ENCODE assay signal across 1 cellular context in the genomic region with DNA sequence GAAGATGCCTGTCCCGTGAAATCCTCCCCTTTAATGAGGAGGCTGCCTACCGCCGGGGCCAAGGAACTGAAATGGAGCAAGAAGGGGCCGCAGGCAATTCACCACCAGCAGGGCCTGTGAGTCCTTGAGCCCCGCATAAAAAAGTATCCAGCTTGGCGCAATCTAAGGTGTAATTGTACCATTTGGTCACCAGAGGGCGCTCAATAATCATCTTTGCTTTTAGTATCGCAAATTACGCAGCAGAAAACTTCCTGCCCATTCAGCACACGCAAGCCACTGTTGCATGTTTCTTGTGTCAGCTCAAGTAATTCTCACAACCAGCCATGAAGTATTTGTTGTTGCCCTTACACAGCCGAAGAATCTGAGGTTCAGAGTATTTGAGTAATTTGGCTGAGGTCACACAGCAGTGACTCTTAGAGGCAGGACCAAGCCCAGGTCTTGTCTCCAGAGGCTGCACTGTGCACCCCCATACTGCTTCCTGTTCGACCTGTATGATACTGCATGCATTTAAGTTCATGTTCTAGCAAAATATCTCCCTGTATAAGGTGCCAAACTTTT.
TF ChIP-seq lines count a peak whose summit lies in the region.

No MANE protein-coding gene starts in this region.

TF ChIP-seq in K562, 482 proteins besides CTCF, POLR2A, EP300 and RAD21 (continued from another document):
- TF ChIP-seq, protein P1, sequence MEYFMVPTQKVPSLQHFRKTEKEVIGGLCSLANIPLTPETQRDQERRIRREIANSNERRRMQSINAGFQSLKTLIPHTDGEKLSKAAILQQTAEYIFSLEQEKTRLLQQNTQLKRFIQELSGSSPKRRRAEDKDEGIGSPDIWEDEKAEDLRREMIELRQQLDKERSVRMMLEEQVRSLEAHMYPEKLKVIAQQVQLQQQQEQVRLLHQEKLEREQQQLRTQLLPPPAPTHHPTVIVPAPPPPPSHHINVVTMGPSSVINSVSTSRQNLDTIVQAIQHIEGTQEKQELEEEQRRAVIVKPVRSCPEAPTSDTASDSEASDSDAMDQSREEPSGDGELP (CRISPR knock-in tag; IDR thresholded peaks at IDR 0.05; ENCODE audit: borderline replicate concordance), result no peak; the same call in 1 of the 2 replicates
- TF ChIP-seq, protein P2, sequence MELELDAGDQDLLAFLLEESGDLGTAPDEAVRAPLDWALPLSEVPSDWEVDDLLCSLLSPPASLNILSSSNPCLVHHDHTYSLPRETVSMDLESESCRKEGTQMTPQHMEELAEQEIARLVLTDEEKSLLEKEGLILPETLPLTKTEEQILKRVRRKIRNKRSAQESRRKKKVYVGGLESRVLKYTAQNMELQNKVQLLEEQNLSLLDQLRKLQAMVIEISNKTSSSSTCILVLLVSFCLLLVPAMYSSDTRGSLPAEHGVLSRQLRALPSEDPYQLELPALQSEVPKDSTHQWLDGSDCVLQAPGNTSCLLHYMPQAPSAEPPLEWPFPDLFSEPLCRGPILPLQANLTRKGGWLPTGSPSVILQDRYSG (tag; conservative IDR thresholded peaks at IDR 0.05; ENCODE audit: low read depth), result 0 out of 2 replicates have a peak, but pooled peaks have one; percentile 32
- peak; percentile 31; the same call in 1 of the 2 replicates for TF ChIP-seq RB1 (IDR thresholded peaks at IDR 0.05; ENCODE audit: low read depth)
- TF ChIP-seq, protein P3, sequence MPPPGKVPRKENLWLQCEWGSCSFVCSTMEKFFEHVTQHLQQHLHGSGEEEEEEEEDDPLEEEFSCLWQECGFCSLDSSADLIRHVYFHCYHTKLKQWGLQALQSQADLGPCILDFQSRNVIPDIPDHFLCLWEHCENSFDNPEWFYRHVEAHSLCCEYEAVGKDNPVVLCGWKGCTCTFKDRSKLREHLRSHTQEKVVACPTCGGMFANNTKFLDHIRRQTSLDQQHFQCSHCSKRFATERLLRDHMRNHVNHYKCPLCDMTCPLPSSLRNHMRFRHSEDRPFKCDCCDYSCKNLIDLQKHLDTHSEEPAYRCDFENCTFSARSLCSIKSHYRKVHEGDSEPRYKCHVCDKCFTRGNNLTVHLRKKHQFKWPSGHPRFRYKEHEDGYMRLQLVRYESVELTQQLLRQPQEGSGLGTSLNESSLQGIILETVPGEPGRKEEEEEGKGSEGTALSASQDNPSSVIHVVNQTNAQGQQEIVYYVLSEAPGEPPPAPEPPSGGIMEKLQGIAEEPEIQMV (tag; conservative IDR thresholded peaks at IDR 0.05; ENCODE audit: low read depth), result no peak
- no peak for TF ChIP-seq ZNF444 (CRISPR knock-in tag; IDR thresholded peaks at IDR 0.05)
- no peak for TF ChIP-seq ZNF140 (CRISPR knock-in tag; IDR thresholded peaks at IDR 0.05)
- TF ChIP-seq CHD4 (IDR thresholded peaks at IDR 0.05; ENCODE audit: insufficient read depth, insufficient replicate concordance, low read depth, low read length, poor library complexity, severe bottlenecking), result peak; percentile 52
- TF ChIP-seq, protein P4, sequence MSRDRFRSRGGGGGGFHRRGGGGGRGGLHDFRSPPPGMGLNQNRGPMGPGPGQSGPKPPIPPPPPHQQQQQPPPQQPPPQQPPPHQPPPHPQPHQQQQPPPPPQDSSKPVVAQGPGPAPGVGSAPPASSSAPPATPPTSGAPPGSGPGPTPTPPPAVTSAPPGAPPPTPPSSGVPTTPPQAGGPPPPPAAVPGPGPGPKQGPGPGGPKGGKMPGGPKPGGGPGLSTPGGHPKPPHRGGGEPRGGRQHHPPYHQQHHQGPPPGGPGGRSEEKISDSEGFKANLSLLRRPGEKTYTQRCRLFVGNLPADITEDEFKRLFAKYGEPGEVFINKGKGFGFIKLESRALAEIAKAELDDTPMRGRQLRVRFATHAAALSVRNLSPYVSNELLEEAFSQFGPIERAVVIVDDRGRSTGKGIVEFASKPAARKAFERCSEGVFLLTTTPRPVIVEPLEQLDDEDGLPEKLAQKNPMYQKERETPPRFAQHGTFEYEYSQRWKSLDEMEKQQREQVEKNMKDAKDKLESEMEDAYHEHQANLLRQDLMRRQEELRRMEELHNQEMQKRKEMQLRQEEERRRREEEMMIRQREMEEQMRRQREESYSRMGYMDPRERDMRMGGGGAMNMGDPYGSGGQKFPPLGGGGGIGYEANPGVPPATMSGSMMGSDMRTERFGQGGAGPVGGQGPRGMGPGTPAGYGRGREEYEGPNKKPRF (IDR thresholded peaks at IDR 0.05; ENCODE audit: low read depth, low read length), result no peak
- peak; percentile 53; the same call in 1 of the 2 replicates for TF ChIP-seq STAG1 (CRISPR knock-in tag; IDR thresholded peaks at IDR 0.05; ENCODE audit: borderline replicate concordance)
- peak; percentile 24 for TF ChIP-seq RBBP5 (IDR thresholded peaks at IDR 0.05; ENCODE audit: borderline replicate concordance, insufficient read depth, low read length, poor library complexity, severe bottlenecking)
- TF ChIP-seq POLR3A (IDR thresholded peaks at IDR 0.05; ENCODE audit: borderline replicate concordance, extremely low read depth, insufficient read depth, insufficient read length), result no peak
- TF ChIP-seq GATAD2A (IDR thresholded peaks at IDR 0.05), result no peak
- TF ChIP-seq ZBTB1 (CRISPR knock-in tag; IDR thresholded peaks at IDR 0.05; ENCODE audit: borderline replicate concordance, low read depth), result no peak
- TF ChIP-seq ZNF764 (CRISPR knock-in tag; IDR thresholded peaks at IDR 0.05; ENCODE audit: low read depth), result no peak
- peak; percentile 44 to 82; a peak in 3 of 4 replicates for TF ChIP-seq KDM1A (IDR thresholded peaks at IDR 0.05)
- TF ChIP-seq SRSF1 (IDR thresholded peaks at IDR 0.05; ENCODE audit: low read depth, low read length), result no peak
- TF ChIP-seq, protein P5, sequence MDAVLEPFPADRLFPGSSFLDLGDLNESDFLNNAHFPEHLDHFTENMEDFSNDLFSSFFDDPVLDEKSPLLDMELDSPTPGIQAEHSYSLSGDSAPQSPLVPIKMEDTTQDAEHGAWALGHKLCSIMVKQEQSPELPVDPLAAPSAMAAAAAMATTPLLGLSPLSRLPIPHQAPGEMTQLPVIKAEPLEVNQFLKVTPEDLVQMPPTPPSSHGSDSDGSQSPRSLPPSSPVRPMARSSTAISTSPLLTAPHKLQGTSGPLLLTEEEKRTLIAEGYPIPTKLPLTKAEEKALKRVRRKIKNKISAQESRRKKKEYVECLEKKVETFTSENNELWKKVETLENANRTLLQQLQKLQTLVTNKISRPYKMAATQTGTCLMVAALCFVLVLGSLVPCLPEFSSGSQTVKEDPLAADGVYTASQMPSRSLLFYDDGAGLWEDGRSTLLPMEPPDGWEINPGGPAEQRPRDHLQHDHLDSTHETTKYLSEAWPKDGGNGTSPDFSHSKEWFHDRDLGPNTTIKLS (IDR thresholded peaks at IDR 0.05; ENCODE audit: borderline replicate concordance, low read depth), result peak; percentile 56
